Comparison of ENCODE assay signal across 7 cellular contexts in the genomic region with DNA sequence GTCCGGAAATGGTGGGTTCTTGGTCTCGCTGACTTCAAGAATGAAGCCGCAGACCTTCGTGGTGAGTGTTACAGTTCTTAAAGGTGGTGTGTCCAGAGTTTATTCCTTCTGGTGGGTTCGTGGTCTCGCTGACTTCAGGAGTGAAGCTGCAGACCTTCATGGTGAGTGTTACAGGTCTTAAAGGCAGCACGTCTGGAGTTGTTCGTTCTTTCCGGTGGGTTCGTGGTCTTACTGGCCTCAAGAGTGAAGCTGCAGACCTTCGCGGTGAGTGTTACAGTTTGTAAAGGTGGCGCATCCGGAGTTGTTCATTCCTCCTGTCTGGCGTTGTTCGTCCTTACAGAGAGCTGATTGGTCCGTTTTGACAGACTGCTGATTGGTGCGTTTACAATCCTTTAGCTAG.
DNase-seq lines count a peak whose midpoint lies in the region; ATAC-seq and TF ChIP-seq lines count a peak whose summit lies in the region.
"Not testable (repeated sequence)": the region's sequence is repeated elsewhere in the genome, so short reads cannot be mapped to it uniquely, and the experiment has no call there.

No MANE protein-coding gene starts in this region.

- DNase-seq in Caco-2; PC-9; chondrocyte (ENCODE audit: low spot score); smooth muscle cell (lab: John Stamatoyannopoulos, UW; ENCODE audit: unreplicated experiment); vagina (ENCODE audit: extremely low spot score in 2 of 2): not testable (repeated sequence)

- not testable (repeated sequence) for H3K36me3 Mint-ChIP-seq in Caco-2 (ENCODE audit: insufficient read depth, unreplicated experiment); chondrocyte (ENCODE audit: low read depth); nephron (ENCODE audit: low read depth)

- WGBS in gastroesophageal sphincter (ENCODE audit: low coverage in 1 of 2), 2 donors: 91 to 93% methylated on average over 6 to 14 of the region's 18 CpGs
- WGBS in smooth muscle cell (ENCODE audit: low lambda C conversion rate): 85% methylated on average over 18 of the region's 18 CpGs

- H3K4me1 ChIP-seq in Caco-2 (peaks cover 39% of the 10 kb centered on the region), gastroesophageal sphincter (peaks cover 0 to 21% (median 12%) of the 10 kb centered on the region in 3 donors), vagina (peaks cover 26% of the 10 kb centered on the region)
- not testable (repeated sequence) for H3K4me1 ChIP-seq in PC-9 (replicated peaks; ENCODE audit: insufficient read depth); smooth muscle cell (ENCODE audit: low read depth)

- H3K4me1 Mint-ChIP-seq in Caco-2 (ENCODE audit: low read depth, unreplicated experiment) (peaks cover 30% of the 10 kb centered on the region), chondrocyte (ENCODE audit: low read depth) (peaks cover 35% of the 10 kb centered on the region), nephron (peaks cover 56% of the 10 kb centered on the region)

- CTCF ChIA-PET in Caco-2 (lab: Charles Lee): interaction anchor here (1.0 kb wide), 1 partner anchor 14 kb away, joined by 3 read pairs; no protein-coding TSS in a partner anchor
- CTCF ChIA-PET in PC-9 (lab: Charles Lee): not testable (repeated sequence)

- H3K4me2 ChIP-seq in PC-9 (0 out of 2 replicates have a peak overlapping the region, but pooled peaks have one; percentile 9), smooth muscle cell (peak overlapping the region; percentile 72)

- POLR2A ChIA-PET in Caco-2 (lab: Charles Lee); PC-9 (lab: Charles Lee; ENCODE audit: unreplicated experiment): not testable (repeated sequence)

- not testable (repeated sequence) for H3K36me3 ChIP-seq in Caco-2 (ENCODE audit: control insufficient read depth, insufficient read depth, low read length); PC-9 (ENCODE audit: low read depth); gastroesophageal sphincter; smooth muscle cell (ENCODE audit: low read depth); vagina

- not testable (repeated sequence) for H3K27me3 ChIP-seq in Caco-2 (replicated peaks; ENCODE audit: control insufficient read depth, insufficient read depth, low read length); PC-9 (ENCODE audit: insufficient read depth, low read depth); gastroesophageal sphincter; smooth muscle cell (ENCODE audit: low read depth); vagina

- not testable (repeated sequence) for TF ChIP-seq POLR2A in gastroesophageal sphincter (IDR thresholded peaks at IDR 0.05); vagina (IDR thresholded peaks at IDR 0.05)

- H2AFZ ChIP-seq in PC-9; smooth muscle cell (ENCODE audit: low read depth): not testable (repeated sequence)

- not testable (repeated sequence) for H4K20me1 ChIP-seq in PC-9 (ENCODE audit: insufficient read depth); smooth muscle cell (ENCODE audit: low read depth)

- BruUV-seq in Caco-2 (replicated peaks; lab: Mats Ljungman, UMichigan); PC-9 (replicated peaks; lab: Mats Ljungman, UMichigan): not testable (repeated sequence)

- H3K9me3 Mint-ChIP-seq in Caco-2 (ENCODE audit: unreplicated experiment); chondrocyte (ENCODE audit: low read depth); nephron: not testable (repeated sequence)

- not testable (repeated sequence) for TF ChIP-seq CTCF in Caco-2 (IDR thresholded peaks at IDR 0.05; ENCODE audit: insufficient read depth in 1 of 2, low read depth in 1 of 2, low read length in 1 of 2, severe bottlenecking in 1 of 2, unreplicated experiment in 1 of 2); PC-9 (conservative IDR thresholded peaks at IDR 0.05); chondrocyte (IDR thresholded peaks at IDR 0.05); gastroesophageal sphincter (IDR thresholded peaks at IDR 0.05); nephron (IDR thresholded peaks at IDR 0.05; ENCODE audit: unreplicated experiment in 3 of 3); smooth muscle cell (IDR thresholded peaks at IDR 0.05; ENCODE audit: borderline replicate concordance, insufficient read depth, poor library complexity, severe bottlenecking); vagina (IDR thresholded peaks at IDR 0.05)

- intact Hi-C loops in Caco-2 (cut with micrococcal nuclease; ENCODE audit: unreplicated experiment); PC-9 (cut with micrococcal nuclease; ENCODE audit: unreplicated experiment); vagina (cut with DNase I): not testable (repeated sequence)

- not testable (repeated sequence) for TF ChIP-seq EP300 in gastroesophageal sphincter (IDR thresholded peaks at IDR 0.05)

- H3K9me2 ChIP-seq in PC-9 (ENCODE audit: insufficient read depth): not testable (repeated sequence)

- ATAC-seq in gastroesophageal sphincter: not testable (repeated sequence)

- H3K4me3 Mint-ChIP-seq in Caco-2 (ENCODE audit: unreplicated experiment): peak overlapping the region; percentile 61
- not testable (repeated sequence) for H3K4me3 Mint-ChIP-seq in chondrocyte (ENCODE audit: unreplicated experiment); nephron

- H3K27me3 Mint-ChIP-seq in Caco-2 (ENCODE audit: insufficient read depth, unreplicated experiment); chondrocyte (ENCODE audit: low read depth); nephron (ENCODE audit: low read depth): not testable (repeated sequence)

- not testable (repeated sequence) for H3K79me2 ChIP-seq in PC-9 (ENCODE audit: low read depth); smooth muscle cell (ENCODE audit: low read depth)

- H3K9ac ChIP-seq in smooth muscle cell (ENCODE audit: low read depth): not testable (repeated sequence)

- H3K4me3 ChIP-seq in Caco-2 (ENCODE audit: low read depth, low read length); PC-9; gastroesophageal sphincter; smooth muscle cell; vagina: not testable (repeated sequence)

- H3K27ac ChIP-seq in PC-9: not testable (repeated sequence)
- H3K27ac ChIP-seq in gastroesophageal sphincter: peak overlapping the region in 3 of 4 donors; percentile 48 to 56 (median 56)
- peak overlapping the region; percentile 67 for H3K27ac ChIP-seq in smooth muscle cell (ENCODE audit: low read depth)
- H3K27ac ChIP-seq in vagina: peak overlapping the region; percentile 65

- peaks cover 11% of the 10 kb centered on the region; the same call in 1 of the 2 replicates for H3F3A ChIP-seq in PC-9 (ENCODE audit: insufficient read depth, low read depth)
- not testable (repeated sequence) for H3F3A ChIP-seq in smooth muscle cell (ENCODE audit: low read depth)

- not testable (repeated sequence) for H3K9me3 ChIP-seq in Caco-2; PC-9 (ENCODE audit: insufficient read depth, low read depth); gastroesophageal sphincter; smooth muscle cell (replicated peaks; ENCODE audit: low read depth); vagina

- H3K27ac Mint-ChIP-seq in Caco-2 (ENCODE audit: unreplicated experiment): peak overlapping the region; percentile 95
- peak overlapping the region; percentile 85 for H3K27ac Mint-ChIP-seq in chondrocyte (ENCODE audit: unreplicated experiment)
- peak overlapping the region; percentile 92 to 99 (median 96) for H3K27ac Mint-ChIP-seq in nephron
